Comparison of ENCODE assay signal across 1 cellular context in the genomic region with DNA sequence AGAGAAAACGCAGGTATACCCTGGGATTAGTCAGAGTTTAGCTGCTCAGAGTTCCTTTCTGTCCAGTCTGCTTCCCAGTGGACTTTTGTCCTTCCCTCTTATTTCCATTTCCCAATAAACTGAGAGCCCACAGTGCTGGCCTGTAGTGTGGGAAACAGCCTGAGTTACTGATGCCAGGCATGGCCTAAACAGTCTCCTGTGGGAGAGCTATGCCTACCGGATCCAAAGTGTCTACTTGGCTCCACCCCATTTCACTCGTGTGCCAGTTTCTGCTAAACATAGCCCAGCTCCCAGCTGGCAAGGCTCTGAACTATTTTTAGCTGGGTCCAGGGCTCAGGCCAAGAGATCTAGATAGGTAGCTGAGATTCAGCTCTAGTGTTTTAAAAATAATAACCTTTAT.
TF ChIP-seq lines count a peak whose summit lies in the region.

No MANE protein-coding gene starts in this region.

TF ChIP-seq in SK-N-SH, 30 proteins besides CTCF, POLR2A, EP300 and RAD21 (continued from another document):
- TF ChIP-seq YY1 (IDR thresholded peaks at IDR 0.05; ENCODE audit: low read depth): no peak
- no peak for TF ChIP-seq TEAD4 (IDR thresholded peaks at IDR 0.05; ENCODE audit: borderline replicate concordance, insufficient read depth)
- TF ChIP-seq, protein P1, sequence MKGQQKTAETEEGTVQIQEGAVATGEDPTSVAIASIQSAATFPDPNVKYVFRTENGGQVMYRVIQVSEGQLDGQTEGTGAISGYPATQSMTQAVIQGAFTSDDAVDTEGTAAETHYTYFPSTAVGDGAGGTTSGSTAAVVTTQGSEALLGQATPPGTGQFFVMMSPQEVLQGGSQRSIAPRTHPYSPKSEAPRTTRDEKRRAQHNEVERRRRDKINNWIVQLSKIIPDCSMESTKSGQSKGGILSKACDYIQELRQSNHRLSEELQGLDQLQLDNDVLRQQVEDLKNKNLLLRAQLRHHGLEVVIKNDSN (IDR thresholded peaks at IDR 0.05; ENCODE audit: borderline replicate concordance, low read depth): no peak
TF ChIP-seq in SK-N-SH: peak in this region for 4.
